14 cellular contexts compared by ENCODE assay signal in the genomic region with DNA sequence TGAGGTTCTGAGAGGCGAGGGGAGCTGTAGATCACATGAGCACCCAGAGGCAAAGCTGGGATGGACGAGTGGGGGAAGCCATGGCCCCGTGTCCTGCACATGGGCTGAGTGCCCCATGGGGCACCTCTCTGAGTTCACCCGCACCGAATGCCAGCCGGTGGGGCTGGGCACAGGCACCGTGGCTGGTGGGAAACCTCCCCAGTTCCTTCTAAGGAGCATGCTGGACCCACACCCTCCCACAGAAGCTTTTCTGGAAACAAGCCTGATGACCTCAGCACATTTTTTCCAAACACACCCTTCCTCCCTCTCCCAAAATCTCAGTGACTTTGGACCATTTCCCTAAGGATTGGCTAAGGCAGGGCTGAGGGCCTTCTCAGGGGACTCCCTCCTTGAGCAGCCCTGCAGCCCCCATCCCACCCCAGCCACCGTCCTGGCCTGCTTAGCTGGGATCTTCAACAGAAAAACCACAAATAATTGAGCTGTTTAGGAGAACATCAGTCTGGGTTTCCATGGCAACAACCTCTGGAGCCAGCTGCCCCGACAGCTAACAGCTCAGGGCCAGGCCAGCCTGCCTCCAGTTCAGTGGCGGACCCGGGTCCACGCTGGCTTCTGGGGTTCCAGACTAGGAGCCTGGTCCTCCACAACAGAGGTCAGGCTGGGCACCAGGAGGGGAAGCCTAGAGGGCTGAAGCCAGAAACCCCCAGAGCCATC. TPM values are rescaled to one million over a fixed set of nuclear protein-coding genes. Genes with fewer than 3 reads are reported as not detected.
A peak's percentile ranks its signal among the peaks of the same experiment; 100 is the strongest.
DNase-seq lines count a peak whose midpoint lies in the region; ATAC-seq and TF ChIP-seq lines count a peak whose summit lies in the region.
"Had no signal": no experiment of that assay in that cellular context is flagged by ENCODE, and none has a peak within 500 bp of the region (broad histone marks: within the 10 kb centered on the region; RNA-seq: fewer than 3 reads in every experiment).

No MANE protein-coding gene starts in this region.

- TF ChIP-seq CTCF in testis (IDR thresholded peaks at IDR 0.05): no peak

- peak; percentile 67 for DNase-seq in ELF-1 (ENCODE audit: low read depth, low spot score)
- peak; percentile 73 for DNase-seq in adipocyte (ENCODE audit: low read depth)
- peak; percentile 70 for DNase-seq in Right ventricle myocardium superior
- DNase-seq in retina: peak; percentile 80
- no peak for DNase-seq in 8988T
- no peak for DNase-seq in DMS79 treated with DMSO at 0.1 percent for 48 hours (lab: John Stamatoyannopoulos, UW)
- DNase-seq in testis: no peak
- DNase-seq: activated CD8-positive, alpha-beta T cell treated with anti-CD3 and anti-CD28 coated beads for 36 hours; NCI-H2081 treated with DMSO at 0.1 percent for 48 hours; stimulated activated CD4-positive, alpha-beta T cell treated with anti-CD3 and anti-CD28 coated beads, Interleukin-4, amount 100 ng/mL, for 24 hours; tibial artery had no signal

- peaks cover 15% of the 10 kb centered on the region for H3K9me3 ChIP-seq in adipocyte (ENCODE audit: control insufficient read depth, low read length)
- H3K9me3 ChIP-seq in testis: no peaks in the 10 kb centered on the region
- H3K9me3 ChIP-seq: adrenal gland had no signal

- H3K9ac ChIP-seq in adipocyte (ENCODE audit: low read length): peak overlapping the region; percentile 43

- ATAC-seq in Right ventricle myocardium superior (ENCODE audit: poor library complexity): peak; percentile 75
- no peak for ATAC-seq in GM21717 (IDR thresholded peaks at IDR 0.05; ENCODE audit: unreplicated experiment)
- ATAC-seq: activated CD8-positive, alpha-beta T cell treated with anti-CD3 and anti-CD28 coated beads for 36 hours had no signal

- 56 to 60% methylated on average over 5 to 12 of the region's 12 CpGs for WGBS in testis, 2 donors

- H3K27ac ChIP-seq in testis: no peak overlapping the region

- H3K36me3 ChIP-seq in adipocyte (ENCODE audit: control insufficient read depth, insufficient read depth, low read length, severe bottlenecking) (no peaks in the 10 kb centered on the region), testis (ENCODE audit: low read depth, missing control alignments) (no peaks in the 10 kb centered on the region)
- H3K36me3 ChIP-seq: adrenal gland, tibial artery had no signal

- H3K4me3 ChIP-seq in adipocyte (ENCODE audit: low read length) (peak overlapping the region; percentile 59), testis (no peak overlapping the region)
- H3K4me3 ChIP-seq: adrenal gland, tibial artery had no signal

- TF ChIP-seq POLR2A in testis (IDR thresholded peaks at IDR 0.05): no peak

- intact Hi-C loops in Right ventricle myocardium superior (cut with DNase I) (no loop called here), testis (cut with DNase I; ENCODE audit: low total_unique reads) (no loop called here)

- H3K27me3 ChIP-seq in adipocyte (replicated peaks; ENCODE audit: control insufficient read depth, insufficient read depth, low read length): no peaks in the 10 kb centered on the region
- no peaks in the 10 kb centered on the region for H3K27me3 ChIP-seq in testis
- H3K27me3 ChIP-seq: adrenal gland, tibial artery had no signal

- H3K4me1 ChIP-seq in adipocyte (ENCODE audit: control insufficient read depth, insufficient read depth, low read length) (peaks cover 30% of the 10 kb centered on the region), testis (no peaks in the 10 kb centered on the region)
- H3K4me1 ChIP-seq: adrenal gland had no signal

RNA-seq across cellular contexts. Expression of a gene that starts 18.1 kb away (rescaled TPM):
- total RNA-seq in Right ventricle myocardium superior (0.22 TPM), testis (not detected)
- not detected for polyA plus RNA-seq in testis (ENCODE audit: insufficient read depth, low read depth, low replicate concordance)
- total RNA-seq: activated CD8-positive, alpha-beta T cell treated with anti-CD3 and anti-CD28 coated beads for 36 hours; adrenal gland; glomerular endothelial cell had no signal
- polyA plus RNA-seq: adrenal gland had no signal

Comparison
In these comparisons a context has a peak if more than half of its experiments do, and no peak if none do; other contexts are left out.
1. DNase-seq: peak in ELF-1 (single experiment), adipocyte (single experiment), Right ventricle myocardium superior (single experiment) and retina (single experiment); none in 8988T (single experiment), DMS79 treated with DMSO at 0.1 percent for 48 hours (single experiment) and testis (single experiment).